8 cellular contexts compared by ENCODE assay signal in genomic region chr1:27332536-27333281, GRCh38. TPM values are rescaled to one million over a fixed set of nuclear protein-coding genes. Genes with fewer than 3 reads are reported as not detected.
DNase-seq lines count a peak whose midpoint lies in the region; TF ChIP-seq lines count a peak whose summit lies in the region.

No MANE protein-coding gene starts in this region.

- peak; percentile 85 for TF ChIP-seq CTCF in GM20000 (IDR thresholded peaks at IDR 0.05; ENCODE audit: extremely low read depth, missing control alignments)
- peak; percentile 92 for TF ChIP-seq CTCF in astrocyte of the spinal cord (IDR thresholded peaks at IDR 0.05; ENCODE audit: low read depth, low read length)

- H3K27me3 Mint-ChIP-seq in immature natural killer cell (ENCODE audit: low read depth in 3 of 3): peaks cover 0 to 1% (median 0%) of the 10 kb centered on the region in 3 donors

- H3K4me3 ChIP-seq in astrocyte of the spinal cord (ENCODE audit: low read depth, low read length): no peak overlapping the region

- peak; percentile 84 for DNase-seq in AG20443 (ENCODE audit: low spot score)
- DNase-seq in GM20000 (ENCODE audit: low spot score): peak; percentile 68
- DNase-seq in T follicular helper cell (ENCODE audit: low read depth): peak; percentile 34
- DNase-seq in astrocyte of the spinal cord (ENCODE audit: low read depth, low spot score): peak; percentile 9
- peak; percentile 65 to 69 (median 68) for DNase-seq in immature natural killer cell
- peak in 2 of 3 experiments; percentile 22 to 46 for DNase-seq in stimulated activated CD4-positive, alpha-beta T cell treated with anti-CD3 and anti-CD28 coated beads, TNF-alpha, amount 100 ng/mL, for 24 hours (ENCODE audit: low read depth in 3 of 3)
- DNase-seq in GM19240 (ENCODE audit: insufficient read length, low spot score): no peak
- DNase-seq in middle frontal gyrus (ENCODE audit: extremely low spot score, low spot score): no peak

- H3K27ac Mint-ChIP-seq in immature natural killer cell: peak overlapping the region; percentile 49 to 88 (median 74)

- in situ Hi-C loops in astrocyte of the spinal cord (cut with HindIII; ENCODE audit: low sequenced_read_pairs): no loop called here

- H3K4me1 Mint-ChIP-seq in immature natural killer cell: peaks cover 47 to 52% of the 10 kb centered on the region in 2 donors

- peaks cover 5 to 25% (median 9%) of the 10 kb centered on the region in 3 donors for H3K36me3 Mint-ChIP-seq in immature natural killer cell

- no peaks in the 10 kb centered on the region for H3K9me3 Mint-ChIP-seq in immature natural killer cell

- peak overlapping the region in 2 of 5 donors; percentile 3 to 50 for H3K4me3 Mint-ChIP-seq in immature natural killer cell

RNA-seq across cellular contexts. Expression of gene SYTL1, which starts 9.1 kb away (rescaled TPM):
- polyA plus RNA-seq in immature natural killer cell: 100 to 1,000 TPM; 157 to 211 (median 158) TPM

RNA-seq across cellular contexts. Expression of gene TMEM222, which starts 10.7 kb away (rescaled TPM):
- 10 to 100 TPM; 56.0 to 99.3 (median 69.8) TPM for polyA plus RNA-seq in immature natural killer cell

RNA-seq across cellular contexts. Expression of gene MAP3K6, which starts 34.1 kb away (rescaled TPM):
- 1 to 10 TPM; 2.0 to 5.1 (median 3.6) TPM for polyA plus RNA-seq in immature natural killer cell

RNA-seq across cellular contexts. Expression of gene FCN3, which starts 41.9 kb away (rescaled TPM):
- polyA plus RNA-seq in immature natural killer cell: not detected

RNA-seq across cellular contexts. Expression of gene CD164L2, which starts 50.4 kb away (rescaled TPM):
- polyA plus RNA-seq in immature natural killer cell: not detected

Comparison
In these comparisons a context has a peak if more than half of its experiments do, and no peak if none do; other contexts are left out.
1. DNase-seq: peak in AG20443 (single experiment), GM20000 (single experiment), T follicular helper cell (single experiment), astrocyte of the spinal cord (single experiment), immature natural killer cell (3 of 3) and stimulated activated CD4-positive, alpha-beta T cell treated with anti-CD3 and anti-CD28 coated beads, TNF-alpha, amount 100 ng/mL, for 24 hours (2 of 3); none in GM19240 (single experiment) and middle frontal gyrus (single experiment).